Comparison of ENCODE assay signal across 6 cellular contexts in the genomic region with DNA sequence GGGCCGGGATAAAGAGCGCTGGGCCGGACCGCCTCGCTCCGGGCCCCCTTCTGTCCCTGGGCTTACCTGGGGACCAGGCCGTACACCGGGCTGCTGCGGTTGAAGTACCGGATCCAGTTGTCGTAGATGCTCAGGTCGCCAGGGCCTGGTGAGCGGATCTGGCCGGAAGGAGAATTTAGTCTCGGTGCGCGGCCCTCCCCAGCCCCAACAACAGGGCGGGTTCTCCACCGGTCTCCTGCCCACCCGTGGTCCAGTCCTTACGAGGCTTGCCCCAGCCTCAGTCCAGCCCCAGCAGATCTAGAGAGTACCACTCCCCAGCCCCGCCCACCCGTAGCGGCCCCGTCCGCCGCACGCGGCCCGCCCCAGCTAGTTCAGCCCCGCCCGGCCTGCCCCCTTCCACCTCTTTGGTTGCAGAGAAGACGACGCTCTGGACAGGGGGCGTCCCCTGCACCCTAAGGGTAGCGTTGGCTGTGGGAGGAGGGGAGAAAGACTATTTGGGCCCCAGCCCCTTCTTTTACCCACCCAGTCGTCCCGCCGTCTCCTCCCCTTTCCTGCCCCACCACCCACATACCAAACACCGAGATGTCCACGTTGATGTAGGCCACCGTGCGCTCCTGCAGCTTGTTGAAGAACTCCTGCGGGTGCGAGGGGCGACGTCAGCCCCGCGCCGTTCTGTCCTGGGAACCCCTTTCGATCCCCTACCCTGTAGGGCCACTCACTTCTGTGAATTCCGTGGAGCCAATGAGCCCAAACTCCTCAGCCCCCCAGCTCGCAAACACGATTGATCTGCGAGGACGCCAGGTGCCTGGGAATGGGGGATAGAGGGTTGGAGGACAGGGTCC.
DNase-seq lines count a peak whose midpoint lies in the region; ATAC-seq lines count a peak whose summit lies in the region.

No MANE protein-coding gene starts in this region.

- no peak for ATAC-seq in GM18873 (IDR thresholded peaks at IDR 0.05; ENCODE audit: low FRiP score, unreplicated experiment)

- DNase-seq in activated CD4-positive, alpha-beta T cell treated with anti-CD3 and anti-CD28 coated beads, Interleukin-2, amount 50 U/mL, for 48 hours = peak; percentile 40 to 47
- DNase-seq in germinal center (ENCODE audit: low spot score) (peak; percentile 42), pons (ENCODE audit: low spot score) (no peak), T1000 (lab: John Stamatoyannopoulos, UW) (no peak)
- DNase-seq in stimulated activated naive CD4-positive, alpha-beta T cell (lab: John Stamatoyannopoulos, UW) = peak in 5 of 6 experiments; percentile 11 to 23 (median 15)

Comparison
In these comparisons a context has a peak if more than half of its experiments do, and no peak if none do; other contexts are left out.
1. DNase-seq: peak in activated CD4-positive, alpha-beta T cell treated with anti-CD3 and anti-CD28 coated beads, Interleukin-2, amount 50 U/mL, for 48 hours (2 of 2), germinal center (single experiment) and stimulated activated naive CD4-positive, alpha-beta T cell (5 of 6); none in pons (single experiment) and T1000 (single experiment).